In the genomic region with DNA sequence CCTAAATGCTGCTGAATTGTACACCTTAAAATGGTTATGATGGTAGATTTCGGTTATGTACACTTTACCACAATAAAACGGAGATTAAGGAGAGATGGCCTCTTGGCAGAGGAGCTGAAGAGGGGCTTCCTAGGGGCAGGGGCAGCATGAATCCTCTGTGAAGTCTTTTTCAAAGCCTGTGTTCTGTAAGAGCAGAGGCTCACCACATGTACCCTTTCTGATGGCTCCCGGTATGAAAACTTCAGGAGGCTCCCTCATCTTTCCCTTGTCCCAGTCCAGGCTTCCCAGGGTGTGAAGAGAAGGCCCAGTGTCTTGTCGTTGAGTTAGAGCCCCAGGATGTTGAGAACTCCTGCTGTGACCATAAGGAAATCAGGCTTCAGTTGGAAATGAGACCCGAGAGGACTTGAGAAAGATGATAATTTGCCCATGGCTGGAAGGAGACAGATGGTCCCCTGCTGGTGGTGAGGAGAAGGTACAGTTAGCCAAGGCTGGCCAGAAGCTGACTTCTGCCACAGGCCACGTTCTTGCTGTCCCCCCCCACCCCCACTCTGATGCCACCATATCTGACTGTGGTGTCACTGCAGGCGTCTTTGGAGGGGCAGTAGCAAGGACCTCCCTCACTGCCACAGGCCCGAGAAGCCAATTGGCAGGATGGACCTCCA, we compare ENCODE assay signal across 1 cellular context.
TF ChIP-seq lines count a peak whose summit lies in the region.

No MANE protein-coding gene starts in this region.

TF ChIP-seq in liver, 16 proteins besides CTCF, POLR2A, EP300 and RAD21 (continued from another document):
- no peak for TF ChIP-seq ZBTB33 (IDR thresholded peaks at IDR 0.05)
- TF ChIP-seq EGR1 (IDR thresholded peaks at IDR 0.05; ENCODE audit: low read depth in 2 of 2), result no peak
- no peak for TF ChIP-seq FOXA1 (IDR thresholded peaks at IDR 0.05)
TF ChIP-seq in liver: peak in this region for 0.
